ENCODE assay signal across 13 cellular contexts in genomic region chr3:86785381-86785780, GRCh38.
A peak's percentile ranks its signal among the peaks of the same experiment; 100 is the strongest.
DNase-seq lines count a peak whose midpoint lies in the region; ATAC-seq and TF ChIP-seq lines count a peak whose summit lies in the region.
"Had no signal": no experiment of that assay in that cellular context is flagged by ENCODE, and none has a peak within 500 bp of the region (broad histone marks: within the 10 kb centered on the region; RNA-seq: fewer than 3 reads in every experiment).

No MANE protein-coding gene starts in this region.

- no peaks in the 10 kb centered on the region for H3K4me1 Mint-ChIP-seq in neural progenitor cell
- H3K4me1 Mint-ChIP-seq: stimulated activated naive CD8-positive, alpha-beta T cell treated with anti-CD3 and anti-CD28 coated beads, Interleukin-15, amount 100 ng/mL, for 72 hours had no signal

- no peak overlapping the region for H3K27ac Mint-ChIP-seq in neural progenitor cell
- H3K27ac Mint-ChIP-seq: activated T-helper 2 cell treated with anti-CD3 and anti-CD28 coated beads, Interferon-gamma antibody, Interleukin-2, Interleukin-4, amounts not matched to agents 10 μg/mL and 5 μg/mL and 100 μg/mL, durations not matched to agents 14 hours and 24 hours and 36 hours; stimulated activated naive CD8-positive, alpha-beta T cell treated with anti-CD3 and anti-CD28 coated beads, Interleukin-15, amount 100 ng/mL, for 72 hours had no signal

- no peaks in the 10 kb centered on the region for H3K9me3 Mint-ChIP-seq in neural progenitor cell
- H3K9me3 Mint-ChIP-seq: activated T-helper 2 cell treated with anti-CD3 and anti-CD28 coated beads, Interferon-gamma antibody, Interleukin-2, Interleukin-4, amounts not matched to agents 10 μg/mL and 5 μg/mL and 100 μg/mL, durations not matched to agents 14 hours and 24 hours and 36 hours; stimulated activated naive CD8-positive, alpha-beta T cell treated with anti-CD3 and anti-CD28 coated beads, Interleukin-15, amount 100 ng/mL, for 72 hours had no signal

- H3K9ac ChIP-seq in neural progenitor cell = no peak overlapping the region

- peak; percentile 26 for DNase-seq in COLO829 (ENCODE audit: low spot score)
- peak; percentile 17 for DNase-seq in NCI-H226
- no peak for DNase-seq in dorsolateral prefrontal cortex
- DNase-seq in neural progenitor cell (ENCODE audit: low spot score) = no peak
- DNase-seq in adrenal gland = no peak
- no peak for DNase-seq in activated CD4-positive, alpha-beta T cell treated with anti-CD3 and anti-CD28 coated beads for 1 hour
- DNase-seq in amygdala (lab: John Stamatoyannopoulos, UW) = no peak
- DNase-seq: NCI-H748 treated with DMSO at 0.1 percent for 48 hours; stimulated activated naive CD8-positive, alpha-beta T cell treated with anti-CD3 and anti-CD28 coated beads, Interleukin-15, amount 100 ng/mL, for 72 hours had no signal

- no peak overlapping the region for H3K4me2 ChIP-seq in neural progenitor cell

- no peaks in the 10 kb centered on the region for H3K4me1 ChIP-seq in neural progenitor cell
- H3K4me1 ChIP-seq in adrenal gland (replicated peaks in 1 of 2) = no peaks in the 10 kb centered on the region

- 31 to 50% (median 37%) methylated on average over 1 of the region's 1 CpG for WGBS in adrenal gland, 4 donors

- TF ChIP-seq CTCF in dorsolateral prefrontal cortex (IDR thresholded peaks at IDR 0.05 in 54 of 56, conservative IDR thresholded peaks at IDR 0.05 in 2 of 56; ENCODE audit: low read depth in 1 of 56, partially characterized antibody in 56 of 56) (peak in 51 of 56 donors; percentile 8 to 71 (median 53)), neural progenitor cell (IDR thresholded peaks at IDR 0.05) (peak; percentile 28), adrenal gland (IDR thresholded peaks at IDR 0.05) (peak in 1 of 6 experiments; percentile 5)

- intact Hi-C loops in dorsolateral prefrontal cortex (cut with DNase I) = no loop called here
- intact Hi-C loops in adrenal gland (cut with DNase I) = no loop called here

- H3K36me3 ChIP-seq in neural progenitor cell (no peaks in the 10 kb centered on the region), adrenal gland (replicated peaks in 1 of 2) (no peaks in the 10 kb centered on the region)

- no peak for TF ChIP-seq POLR2A in adrenal gland (IDR thresholded peaks at IDR 0.05)

- H3K9me3 ChIP-seq in neural progenitor cell (ENCODE audit: low read depth) = no peaks in the 10 kb centered on the region
- no peaks in the 10 kb centered on the region for H3K9me3 ChIP-seq in adrenal gland (replicated peaks in 1 of 3)

- H3K4me3 Mint-ChIP-seq in neural progenitor cell = no peak overlapping the region
- H3K4me3 Mint-ChIP-seq: stimulated activated naive CD8-positive, alpha-beta T cell treated with anti-CD3 and anti-CD28 coated beads, Interleukin-15, amount 100 ng/mL, for 72 hours had no signal

- H2AFZ ChIP-seq in neural progenitor cell (replicated peaks) = no peak overlapping the region

- H3K27me3 ChIP-seq in dorsolateral prefrontal cortex (no peaks in the 10 kb centered on the region), neural progenitor cell (no peaks in the 10 kb centered on the region), adrenal gland (no peaks in the 10 kb centered on the region)

- no peak for ATAC-seq in HG02798 (IDR thresholded peaks at IDR 0.05; ENCODE audit: poor library complexity, unreplicated experiment)
- ATAC-seq: HepG2; stimulated activated naive CD8-positive, alpha-beta T cell treated with anti-CD3 and anti-CD28 coated beads, Interleukin-15, amount 100 ng/mL, for 72 hours had no signal

- H3K27ac ChIP-seq in dorsolateral prefrontal cortex = no peak overlapping the region
- no peak overlapping the region for H3K27ac ChIP-seq in neural progenitor cell
- no peak overlapping the region for H3K27ac ChIP-seq in adrenal gland
- H3K27ac ChIP-seq: epithelial cell of prostate had no signal

- H3K36me3 Mint-ChIP-seq in neural progenitor cell = no peaks in the 10 kb centered on the region

- H3F3A ChIP-seq in neural progenitor cell (ENCODE audit: low read depth) = no peaks in the 10 kb centered on the region

- no peaks in the 10 kb centered on the region for H4K20me1 ChIP-seq in neural progenitor cell (ENCODE audit: low read depth)

- H3K79me2 ChIP-seq in neural progenitor cell (ENCODE audit: low read depth) = no peaks in the 10 kb centered on the region

- H3K4me3 ChIP-seq in dorsolateral prefrontal cortex (no peak overlapping the region), neural progenitor cell (no peak overlapping the region), adrenal gland (no peak overlapping the region)

- no peaks in the 10 kb centered on the region for H3K27me3 Mint-ChIP-seq in neural progenitor cell (ENCODE audit: insufficient read depth, low read depth)
- H3K27me3 Mint-ChIP-seq: stimulated activated naive CD8-positive, alpha-beta T cell treated with anti-CD3 and anti-CD28 coated beads, Interleukin-15, amount 100 ng/mL, for 72 hours had no signal

Comparison
In these comparisons a context has a peak if more than half of its experiments do, and no peak if none do; other contexts are left out.
1. DNase-seq: peak in COLO829 (single experiment) and NCI-H226 (single experiment); none in dorsolateral prefrontal cortex (0 of 10), neural progenitor cell (single experiment), adrenal gland (0 of 7), activated CD4-positive, alpha-beta T cell treated with anti-CD3 and anti-CD28 coated beads for 1 hour (single experiment) and amygdala (0 of 56).